Comparison of ENCODE assay signal across 9 cellular contexts in the genomic region with DNA sequence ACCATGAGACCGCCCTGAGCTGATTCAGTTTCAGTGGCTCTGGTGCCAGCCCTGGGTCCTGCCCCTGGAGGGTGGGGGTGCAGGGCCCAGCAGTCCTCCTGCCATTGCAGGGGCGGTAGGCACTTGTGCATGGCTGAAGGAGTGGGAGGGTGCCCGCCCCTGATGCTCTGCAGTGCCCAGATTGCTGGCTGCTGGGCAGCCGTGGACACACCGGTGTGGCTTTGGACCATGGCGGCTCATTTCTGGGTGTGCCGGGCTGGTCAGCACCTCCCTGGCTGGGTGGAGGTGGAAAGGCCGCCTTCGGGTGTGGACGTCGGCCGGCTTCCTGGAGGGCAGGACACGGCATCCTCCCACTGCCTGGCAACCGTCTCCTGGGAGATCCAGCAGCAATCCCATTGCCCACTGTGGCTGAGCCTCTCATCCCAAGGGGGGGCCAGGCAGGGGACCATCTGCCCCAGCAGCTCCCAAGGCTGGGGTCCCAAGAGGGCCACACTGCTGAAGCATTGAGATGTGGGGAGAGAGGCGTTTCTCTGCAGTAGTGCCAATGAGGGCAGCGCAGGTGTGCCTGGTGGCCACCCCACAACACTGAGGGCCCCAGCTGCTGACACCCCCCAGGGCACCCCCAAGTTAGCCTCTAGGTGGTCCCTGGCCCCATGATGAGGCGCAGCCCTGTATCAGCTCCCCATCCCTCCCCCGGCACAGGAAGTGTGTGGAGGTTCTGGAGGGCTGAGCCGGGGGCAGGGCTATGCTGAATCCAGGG. TPM values are rescaled to one million over a fixed set of nuclear protein-coding genes. Genes with fewer than 3 reads are reported as not detected.
DNase-seq lines count a peak whose midpoint lies in the region; ATAC-seq and TF ChIP-seq lines count a peak whose summit lies in the region.
"Had no signal": no experiment of that assay in that cellular context is flagged by ENCODE, and none has a peak within 500 bp of the region (broad histone marks: within the 10 kb centered on the region; RNA-seq: fewer than 3 reads in every experiment).

No MANE protein-coding gene starts in this region.

- no peak for TF ChIP-seq POLR2A in IMR-90 (IDR thresholded peaks at IDR 0.05; ENCODE audit: low read depth, low read length)

- no peak overlapping the region for H4K91ac ChIP-seq in IMR-90 (ENCODE audit: insufficient read depth, low read depth, low read length)

- peaks cover 18 to 47% of the 10 kb centered on the region in 2 donors for H3K36me3 Mint-ChIP-seq in CD14-positive monocyte

- H3K4me3 Mint-ChIP-seq in CD14-positive monocyte: peak overlapping the region; percentile 68 to 75

- CTCF ChIA-PET in IMR-90 (lab: Yijun Ruan, JAX): no interaction called here

- peak overlapping the region; percentile 84 to 92 (median 88) for H3K27ac Mint-ChIP-seq in CD14-positive monocyte

- peaks cover 0 to 1% (median 0%) of the 10 kb centered on the region in 7 donors for H3K9me3 Mint-ChIP-seq in CD14-positive monocyte

- dilution Hi-C loops in IMR-90 (cut with HindIII; ENCODE audit: low sequenced_read_pairs, unreplicated experiment): no loop called here

- H3K79me1 ChIP-seq in IMR-90 (ENCODE audit: low read depth in 1 of 2, low read length in 2 of 2): peaks cover 11 to 83% of the 10 kb centered on the region in 2 experiments; a peak in 3 of 4 replicates

- peak overlapping the region; percentile 21; the same call in 1 of the 2 replicates for H3K23ac ChIP-seq in IMR-90 (ENCODE audit: low read depth, low read length)

- in situ Hi-C loops in IMR-90 (cut with MboI; ENCODE audit: low sequenced_read_pairs): no loop called here

- H3K4me3 ChIP-seq in IMR-90 (ENCODE audit: insufficient read depth, low read depth, low read length) (no peak overlapping the region), iPS-15b (ENCODE audit: low read depth, low read length) (no peak overlapping the region)

- H3K9ac ChIP-seq in IMR-90 (ENCODE audit: low read depth, low read length) (peak overlapping the region; percentile 15; the same call in 1 of the 2 replicates), iPS-15b (ENCODE audit: low read depth, low read length) (peak overlapping the region; percentile 26)

- H3K27ac ChIP-seq in IMR-90 (ENCODE audit: insufficient read depth, low read length): peak overlapping the region; percentile 18; the same call in 1 of the 2 replicates

- peak overlapping the region; percentile 68 for H2AFZ ChIP-seq in IMR-90 (replicated peaks; ENCODE audit: low read length, poor library complexity)

- no peak overlapping the region; the same call in 1 of the 2 replicates for H3K14ac ChIP-seq in IMR-90 (replicated peaks; ENCODE audit: low read depth, low read length)

- no peak overlapping the region for H3K4me2 ChIP-seq in IMR-90 (ENCODE audit: low read depth, low read length)

- H2BK120ac ChIP-seq in IMR-90 (ENCODE audit: low read depth, low read length): no peak overlapping the region; the same call in 1 of the 2 replicates

- H4K8ac ChIP-seq in IMR-90 (ENCODE audit: low read depth in 2 of 2, low read length in 2 of 2): peak overlapping the region; percentile 33 to 61; a peak in 1 of 4 replicates

- H3K27me3 Mint-ChIP-seq in CD14-positive monocyte (ENCODE audit: low read depth in 3 of 3): no peaks in the 10 kb centered on the region

- no peak overlapping the region for H4K5ac ChIP-seq in IMR-90 (ENCODE audit: low read depth, low read length)

- H3K56ac ChIP-seq in IMR-90 (ENCODE audit: extremely low read depth, insufficient read depth, low read length): no peak overlapping the region

- H2AK5ac ChIP-seq in IMR-90 (ENCODE audit: low read depth, low read length): peak overlapping the region; percentile 56; the same call in 1 of the 2 replicates

- TF ChIP-seq CTCF in CD14-positive monocyte (IDR thresholded peaks at IDR 0.05) (no peak), IMR-90 (conservative IDR thresholded peaks at IDR 0.05; ENCODE audit: low read depth, low read length) (no peak)

- DNase-seq in CD14-positive monocyte (ENCODE audit: low spot score): no peak
- DNase-seq in IMR-90: no peak
- no peak for DNase-seq in mucosa of gallbladder (ENCODE audit: low spot score)
- DNase-seq in occipital lobe (lab: John Stamatoyannopoulos, UW): no peak
- DNase-seq in NCI-H1048 (lab: John Stamatoyannopoulos, UW): no peak
- DNase-seq: NCI-H2081 treated with DMSO at 0.1 percent for 48 hours had no signal

- H3K4ac ChIP-seq in IMR-90 (ENCODE audit: low read depth, low read length): peak overlapping the region; percentile 5

- peaks cover 72% of the 10 kb centered on the region for H4K20me1 ChIP-seq in IMR-90 (ENCODE audit: insufficient read depth, low read length)

- H3K4me1 Mint-ChIP-seq in CD14-positive monocyte: peaks cover 61% of the 10 kb centered on the region

- ATAC-seq in GM19455 (IDR thresholded peaks at IDR 0.05; ENCODE audit: unreplicated experiment) (peak; percentile 37), IMR-90 (ENCODE audit: low read depth) (peak; percentile 13; the same call in 1 of the 2 replicates), GM18520 (IDR thresholded peaks at IDR 0.05; ENCODE audit: unreplicated experiment) (no peak)

- H3K36me3 ChIP-seq in IMR-90 (ENCODE audit: control insufficient read depth, insufficient read depth, low read length): peaks cover 26% of the 10 kb centered on the region
- peaks cover 24% of the 10 kb centered on the region for H3K36me3 ChIP-seq in iPS-15b (ENCODE audit: control insufficient read depth, insufficient read depth, low read length)

- H3K4me1 ChIP-seq in IMR-90 (ENCODE audit: control insufficient read depth, insufficient read depth, low read length) (peaks cover 34% of the 10 kb centered on the region), iPS-15b (ENCODE audit: control insufficient read depth, insufficient read depth, low read length) (no peaks in the 10 kb centered on the region)

- no peak overlapping the region for H2BK15ac ChIP-seq in IMR-90 (ENCODE audit: low read depth, low read length)

- H3K27me3 ChIP-seq in IMR-90 (ENCODE audit: control insufficient read depth, insufficient read depth, low read length) (no peaks in the 10 kb centered on the region), iPS-15b (ENCODE audit: control insufficient read depth, insufficient read depth, low read length) (no peaks in the 10 kb centered on the region)

- H3K9me3 ChIP-seq in IMR-90 (ENCODE audit: control insufficient read depth, insufficient read depth, low read length): no peaks in the 10 kb centered on the region
- no peaks in the 10 kb centered on the region for H3K9me3 ChIP-seq in iPS-15b (ENCODE audit: control insufficient read depth, insufficient read depth, low read length)

- H2AK9ac ChIP-seq in IMR-90 (replicated peaks; ENCODE audit: low read depth, low read length, poor library complexity): peak overlapping the region; percentile 23

- POLR2A ChIA-PET in IMR-90 (lab: Charles Lee; ENCODE audit: unreplicated experiment): no interaction called here

- peak overlapping the region; percentile 2 for H2BK5ac ChIP-seq in IMR-90 (ENCODE audit: low read depth, low read length, poor library complexity, severe bottlenecking)

- peaks cover 22% of the 10 kb centered on the region; the same call in 1 of the 2 replicates for H3K9me1 ChIP-seq in IMR-90 (ENCODE audit: insufficient read depth, low read length)

- no TSS peak for BruUV-seq in IMR-90 (replicated peaks; lab: Mats Ljungman, UMichigan)

- TF ChIP-seq RAD21 in IMR-90 (IDR thresholded peaks at IDR 0.05; ENCODE audit: low read length): no peak

- no peak overlapping the region for H3K18ac ChIP-seq in IMR-90 (ENCODE audit: low read depth, low read length)

- WGBS in IMR-90 (ENCODE audit: extremely low coverage in 2 of 2, insufficient read length in 1 of 2), 2 experiments: 100% methylated on average over 1 of the region's 19 CpGs; no CpG with 5 or more reads in 1 of the 2 experiments

- intact Hi-C loops in CD14-positive monocyte (cut with micrococcal nuclease) (loop anchor here (5.0 kb wide), 3 partner anchors 32 to 102 kb away; no protein-coding TSS in a partner anchor), IMR-90 (cut with micrococcal nuclease) (loop anchor here (10.0 kb wide), 1 partner anchor 170 kb away; a partner anchor contains a TSS)

- H2BK20ac ChIP-seq in IMR-90 (ENCODE audit: low read depth, low read length): no peak overlapping the region

TF ChIP-seq in IMR-90, 13 proteins besides CTCF, POLR2A, EP300 and RAD21:
- 0 out of 2 replicates have a peak, but pooled peaks have one; percentile 7 for TF ChIP-seq MAZ (IDR thresholded peaks at IDR 0.05; ENCODE audit: borderline replicate concordance, low read depth, low read length)
- TF ChIP-seq SMC3 (IDR thresholded peaks at IDR 0.05; ENCODE audit: low read depth, low read length): no peak

RNA-seq across cellular contexts. Expression of a gene that starts 12.9 kb away (rescaled TPM):
- polyA plus RNA-seq in CD14-positive monocyte: 10 to 100 TPM; 13.4 to 17.4 TPM
- total RNA-seq in IMR-90 (2012; rRNA removed): 5.6 and 6.1 TPM in 2 replicates
- 82.6 and 106 TPM in 2 replicates for polyA plus RNA-seq in IMR-90 (2012; rRNA removed)
- 56.1 and 135 TPM in 2 replicates for polyA plus RNA-seq in IMR-90 (2012; cell fraction: cytosol; rRNA removed)
- 100 and 222 TPM in 2 replicates for polyA plus RNA-seq in IMR-90 (2012; cell fraction: nucleus; rRNA removed; ENCODE audit: low replicate concordance)
- total RNA-seq in mucosa of gallbladder: 81.3 TPM
- 31.5 TPM for total RNA-seq in occipital lobe

RNA-seq across cellular contexts. Expression of a gene that starts 43.3 kb away (rescaled TPM):
- polyA plus RNA-seq in CD14-positive monocyte: under 1 TPM; 0.09 to 0.14 TPM
- total RNA-seq in IMR-90 (2012; rRNA removed): 0.54 and 0.83 TPM in 2 replicates
- polyA plus RNA-seq in IMR-90 (2012; rRNA removed): 1.6 and 2.7 TPM in 2 replicates
- 0.93 and 1.5 TPM in 2 replicates for polyA plus RNA-seq in IMR-90 (2012; cell fraction: cytosol; rRNA removed)
- polyA plus RNA-seq in IMR-90 (2012; cell fraction: nucleus; rRNA removed; ENCODE audit: low replicate concordance): 1.8 and 3.4 TPM in 2 replicates
- total RNA-seq in mucosa of gallbladder: 0.35 TPM
- 2.2 TPM for total RNA-seq in occipital lobe
